1 cellular context compared by ENCODE assay signal in the genomic region with DNA sequence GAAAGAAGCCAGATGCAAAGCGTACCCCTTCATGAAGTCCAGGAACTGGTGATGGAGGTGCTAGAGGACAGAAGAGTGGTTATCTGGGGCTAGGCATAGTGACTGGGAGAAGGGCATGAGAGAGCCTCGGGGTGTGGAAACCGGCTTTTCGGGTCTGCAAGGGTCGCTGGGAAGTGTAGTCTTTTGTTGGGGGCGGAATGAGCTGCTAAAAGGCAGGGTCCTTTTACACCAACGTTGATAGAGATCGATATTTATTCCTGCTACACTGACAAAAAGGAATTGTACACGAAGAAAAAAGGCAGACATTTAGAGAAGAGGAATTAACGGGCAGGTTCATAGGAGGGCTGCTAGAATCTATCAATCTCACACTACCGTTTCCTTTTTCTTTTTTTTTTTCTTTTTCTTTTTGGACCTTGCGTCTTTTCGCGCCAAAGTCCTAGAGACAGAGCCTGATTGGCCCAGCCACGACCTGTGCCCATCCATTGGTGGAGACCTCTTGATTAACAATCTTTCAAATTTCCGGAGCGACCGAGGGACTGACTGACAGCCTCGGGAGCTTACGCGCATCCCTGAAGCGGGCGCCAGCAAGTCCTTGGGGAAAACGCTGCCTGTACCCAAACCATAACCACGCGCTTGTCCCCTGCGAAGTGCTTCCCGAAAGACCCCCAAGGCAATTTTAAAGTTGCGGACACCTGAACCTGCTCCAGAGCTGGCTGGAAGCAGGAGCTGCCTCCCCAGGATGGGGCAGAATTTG.
TF ChIP-seq lines count a peak whose summit lies in the region.

No MANE protein-coding gene starts in this region.

TF ChIP-seq in HEK293, 187 proteins besides CTCF, POLR2A, EP300 and RAD21 (continued from another document and continues in another):
- no peak for TF ChIP-seq ZNF610 (tag by site-specific recombination; IDR thresholded peaks at IDR 0.05; ENCODE audit: borderline replicate concordance)
- 0 out of 2 replicates have a peak, but pooled peaks have one; percentile 17 for TF ChIP-seq ZEB2 (tag by site-specific recombination; IDR thresholded peaks at IDR 0.05)
- TF ChIP-seq, protein P1, sequence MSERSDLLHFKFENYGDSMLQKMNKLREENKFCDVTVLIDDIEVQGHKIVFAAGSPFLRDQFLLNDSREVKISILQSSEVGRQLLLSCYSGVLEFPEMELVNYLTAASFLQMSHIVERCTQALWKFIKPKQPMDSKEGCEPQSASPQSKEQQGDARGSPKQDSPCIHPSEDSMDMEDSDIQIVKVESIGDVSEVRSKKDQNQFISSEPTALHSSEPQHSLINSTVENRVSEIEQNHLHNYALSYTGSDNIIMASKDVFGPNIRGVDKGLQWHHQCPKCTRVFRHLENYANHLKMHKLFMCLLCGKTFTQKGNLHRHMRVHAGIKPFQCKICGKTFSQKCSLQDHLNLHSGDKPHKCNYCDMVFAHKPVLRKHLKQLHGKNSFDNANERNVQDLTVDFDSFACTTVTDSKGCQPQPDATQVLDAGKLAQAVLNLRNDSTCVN (tag by site-specific recombination; optimal IDR thresholded peaks at IDR 0.05), result peak; percentile 55
- TF ChIP-seq, protein P2, sequence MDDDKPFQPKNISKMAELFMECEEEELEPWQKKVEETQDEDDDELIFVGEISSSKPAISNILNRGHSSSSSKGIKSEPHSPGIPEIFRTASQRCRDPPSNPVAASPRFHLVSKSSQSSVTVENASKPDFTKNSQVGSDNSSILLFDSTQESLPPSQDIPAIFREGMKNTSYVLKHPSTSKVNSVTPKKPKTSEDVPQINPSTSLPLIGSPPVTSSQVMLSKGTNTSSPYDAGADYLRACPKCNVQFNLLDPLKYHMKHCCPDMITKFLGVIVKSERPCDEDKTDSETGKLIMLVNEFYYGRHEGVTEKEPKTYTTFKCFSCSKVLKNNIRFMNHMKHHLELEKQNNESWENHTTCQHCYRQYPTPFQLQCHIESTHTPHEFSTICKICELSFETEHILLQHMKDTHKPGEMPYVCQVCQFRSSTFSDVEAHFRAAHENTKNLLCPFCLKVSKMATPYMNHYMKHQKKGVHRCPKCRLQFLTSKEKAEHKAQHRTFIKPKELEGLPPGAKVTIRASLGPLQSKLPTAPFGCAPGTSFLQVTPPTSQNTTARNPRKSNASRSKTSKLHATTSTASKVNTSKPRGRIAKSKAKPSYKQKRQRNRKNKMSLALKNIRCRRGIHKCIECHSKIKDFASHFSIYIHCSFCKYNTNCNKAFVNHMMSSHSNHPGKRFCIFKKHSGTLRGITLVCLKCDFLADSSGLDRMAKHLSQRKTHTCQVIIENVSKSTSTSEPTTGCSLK (tag by site-specific recombination; IDR thresholded peaks at IDR 0.05), result no peak
- 0 out of 2 replicates have a peak, but pooled peaks have one; percentile 14 for TF ChIP-seq KLF1 (tag by site-specific recombination; IDR thresholded peaks at IDR 0.05)
- 0 out of 2 replicates have a peak, but pooled peaks have one; percentile 14 for TF ChIP-seq KLF16 (tag by site-specific recombination; IDR thresholded peaks at IDR 0.05)
- TF ChIP-seq HOXD13 (CRISPR knock-in tag; IDR thresholded peaks at IDR 0.05; ENCODE audit: borderline replicate concordance), result peak; percentile 96
- TF ChIP-seq ZBTB17 (tag by site-specific recombination; IDR thresholded peaks at IDR 0.05), result peak; percentile 97
- TF ChIP-seq MEIS1 (CRISPR knock-in tag; IDR thresholded peaks at IDR 0.05; ENCODE audit: borderline replicate concordance), result no peak
- TF ChIP-seq ZNF391 (tag by site-specific recombination; IDR thresholded peaks at IDR 0.05; ENCODE audit: borderline replicate concordance, low read depth), result peak; percentile 56; the same call in 1 of the 2 replicates
- TF ChIP-seq, protein P3, sequence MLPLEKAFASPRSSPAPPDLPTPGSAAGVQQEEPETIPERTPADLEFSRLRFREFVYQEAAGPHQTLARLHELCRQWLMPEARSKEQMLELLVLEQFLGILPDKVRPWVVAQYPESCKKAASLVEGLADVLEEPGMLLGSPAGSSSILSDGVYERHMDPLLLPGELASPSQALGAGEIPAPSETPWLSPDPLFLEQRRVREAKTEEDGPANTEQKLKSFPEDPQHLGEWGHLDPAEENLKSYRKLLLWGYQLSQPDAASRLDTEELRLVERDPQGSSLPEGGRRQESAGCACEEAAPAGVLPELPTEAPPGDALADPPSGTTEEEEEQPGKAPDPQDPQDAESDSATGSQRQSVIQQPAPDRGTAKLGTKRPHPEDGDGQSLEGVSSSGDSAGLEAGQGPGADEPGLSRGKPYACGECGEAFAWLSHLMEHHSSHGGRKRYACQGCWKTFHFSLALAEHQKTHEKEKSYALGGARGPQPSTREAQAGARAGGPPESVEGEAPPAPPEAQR (tag by site-specific recombination; IDR thresholded peaks at IDR 0.05), result 0 out of 2 replicates have a peak, but pooled peaks have one; percentile 18
- TF ChIP-seq, protein P4, sequence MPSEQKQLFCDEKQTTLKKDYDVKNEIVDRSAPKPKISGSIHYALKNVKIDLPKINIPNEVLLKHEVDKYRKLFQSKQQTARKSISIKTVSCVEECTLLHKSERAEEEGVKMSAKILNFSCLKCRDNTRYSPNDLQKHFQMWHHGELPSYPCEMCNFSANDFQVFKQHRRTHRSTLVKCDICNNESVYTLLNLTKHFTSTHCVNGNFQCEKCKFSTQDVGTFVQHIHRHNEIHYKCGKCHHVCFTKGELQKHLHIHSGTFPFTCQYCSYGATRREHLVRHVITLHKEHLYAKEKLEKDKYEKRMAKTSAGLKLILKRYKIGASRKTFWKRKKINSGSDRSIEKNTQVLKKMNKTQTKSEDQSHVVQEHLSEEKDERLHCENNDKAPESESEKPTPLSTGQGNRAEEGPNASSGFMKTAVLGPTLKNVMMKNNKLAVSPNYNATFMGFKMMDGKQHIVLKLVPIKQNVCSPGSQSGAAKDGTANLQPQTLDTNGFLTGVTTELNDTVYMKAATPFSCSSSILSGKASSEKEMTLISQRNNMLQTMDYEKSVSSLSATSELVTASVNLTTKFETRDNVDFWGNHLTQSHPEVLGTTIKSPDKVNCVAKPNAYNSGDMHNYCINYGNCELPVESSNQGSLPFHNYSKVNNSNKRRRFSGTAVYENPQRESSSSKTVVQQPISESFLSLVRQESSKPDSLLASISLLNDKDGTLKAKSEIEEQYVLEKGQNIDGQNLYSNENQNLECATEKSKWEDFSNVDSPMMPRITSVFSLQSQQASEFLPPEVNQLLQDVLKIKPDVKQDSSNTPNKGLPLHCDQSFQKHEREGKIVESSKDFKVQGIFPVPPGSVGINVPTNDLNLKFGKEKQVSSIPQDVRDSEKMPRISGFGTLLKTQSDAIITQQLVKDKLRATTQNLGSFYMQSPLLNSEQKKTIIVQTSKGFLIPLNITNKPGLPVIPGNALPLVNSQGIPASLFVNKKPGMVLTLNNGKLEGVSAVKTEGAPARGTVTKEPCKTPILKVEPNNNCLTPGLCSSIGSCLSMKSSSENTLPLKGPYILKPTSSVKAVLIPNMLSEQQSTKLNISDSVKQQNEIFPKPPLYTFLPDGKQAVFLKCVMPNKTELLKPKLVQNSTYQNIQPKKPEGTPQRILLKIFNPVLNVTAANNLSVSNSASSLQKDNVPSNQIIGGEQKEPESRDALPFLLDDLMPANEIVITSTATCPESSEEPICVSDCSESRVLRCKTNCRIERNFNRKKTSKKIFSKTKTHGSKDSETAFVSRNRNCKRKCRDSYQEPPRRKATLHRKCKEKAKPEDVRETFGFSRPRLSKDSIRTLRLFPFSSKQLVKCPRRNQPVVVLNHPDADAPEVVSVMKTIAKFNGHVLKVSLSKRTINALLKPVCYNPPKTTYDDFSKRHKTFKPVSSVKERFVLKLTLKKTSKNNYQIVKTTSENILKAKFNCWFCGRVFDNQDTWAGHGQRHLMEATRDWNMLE (tag by site-specific recombination; conservative IDR thresholded peaks at IDR 0.05; ENCODE audit: low read depth), result peak; percentile 62; the same call in 1 of the 2 replicates
- peak; percentile 82 for TF ChIP-seq SP3 (tag by site-specific recombination; IDR thresholded peaks at IDR 0.05)
- TF ChIP-seq ZNF366 (tag by site-specific recombination; conservative IDR thresholded peaks at IDR 0.05), result peak; percentile 60
- TF ChIP-seq, protein P5, sequence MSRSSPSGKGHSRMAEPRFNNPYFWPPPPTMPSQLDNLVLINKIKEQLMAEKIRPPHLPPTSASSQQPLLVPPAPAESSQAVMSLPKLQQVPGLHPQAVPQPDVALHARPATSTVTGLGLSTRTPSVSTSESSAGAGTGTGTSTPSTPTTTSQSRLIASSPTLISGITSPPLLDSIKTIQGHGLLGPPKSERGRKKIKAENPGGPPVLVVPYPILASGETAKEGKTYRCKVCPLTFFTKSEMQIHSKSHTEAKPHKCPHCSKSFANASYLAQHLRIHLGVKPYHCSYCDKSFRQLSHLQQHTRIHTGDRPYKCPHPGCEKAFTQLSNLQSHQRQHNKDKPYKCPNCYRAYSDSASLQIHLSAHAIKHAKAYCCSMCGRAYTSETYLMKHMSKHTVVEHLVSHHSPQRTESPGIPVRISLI (tag by site-specific recombination; IDR thresholded peaks at IDR 0.05), result peak; percentile 97
- TF ChIP-seq, protein P6, sequence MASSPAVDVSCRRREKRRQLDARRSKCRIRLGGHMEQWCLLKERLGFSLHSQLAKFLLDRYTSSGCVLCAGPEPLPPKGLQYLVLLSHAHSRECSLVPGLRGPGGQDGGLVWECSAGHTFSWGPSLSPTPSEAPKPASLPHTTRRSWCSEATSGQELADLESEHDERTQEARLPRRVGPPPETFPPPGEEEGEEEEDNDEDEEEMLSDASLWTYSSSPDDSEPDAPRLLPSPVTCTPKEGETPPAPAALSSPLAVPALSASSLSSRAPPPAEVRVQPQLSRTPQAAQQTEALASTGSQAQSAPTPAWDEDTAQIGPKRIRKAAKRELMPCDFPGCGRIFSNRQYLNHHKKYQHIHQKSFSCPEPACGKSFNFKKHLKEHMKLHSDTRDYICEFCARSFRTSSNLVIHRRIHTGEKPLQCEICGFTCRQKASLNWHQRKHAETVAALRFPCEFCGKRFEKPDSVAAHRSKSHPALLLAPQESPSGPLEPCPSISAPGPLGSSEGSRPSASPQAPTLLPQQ (tag by site-specific recombination; IDR thresholded peaks at IDR 0.05), result no peak
- 0 out of 2 replicates have a peak, but pooled peaks have one; percentile 15 for TF ChIP-seq KLF9 (tag by site-specific recombination; IDR thresholded peaks at IDR 0.05; ENCODE audit: low read depth)
- TF ChIP-seq ZFP69B (tag by site-specific recombination; IDR thresholded peaks at IDR 0.05), result peak; percentile 5; the same call in 1 of the 2 replicates
- TF ChIP-seq ZNF335 (tag by site-specific recombination; conservative IDR thresholded peaks at IDR 0.05), result peak; percentile 99
- no peak for TF ChIP-seq ZNF747 (tag by site-specific recombination; IDR thresholded peaks at IDR 0.05)
- TF ChIP-seq, protein P7, sequence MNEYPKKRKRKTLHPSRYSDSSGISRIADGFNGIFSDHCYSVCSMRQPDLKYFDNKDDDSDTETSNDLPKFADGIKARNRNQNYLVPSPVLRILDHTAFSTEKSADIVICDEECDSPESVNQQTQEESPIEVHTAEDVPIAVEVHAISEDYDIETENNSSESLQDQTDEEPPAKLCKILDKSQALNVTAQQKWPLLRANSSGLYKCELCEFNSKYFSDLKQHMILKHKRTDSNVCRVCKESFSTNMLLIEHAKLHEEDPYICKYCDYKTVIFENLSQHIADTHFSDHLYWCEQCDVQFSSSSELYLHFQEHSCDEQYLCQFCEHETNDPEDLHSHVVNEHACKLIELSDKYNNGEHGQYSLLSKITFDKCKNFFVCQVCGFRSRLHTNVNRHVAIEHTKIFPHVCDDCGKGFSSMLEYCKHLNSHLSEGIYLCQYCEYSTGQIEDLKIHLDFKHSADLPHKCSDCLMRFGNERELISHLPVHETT (tag by site-specific recombination; IDR thresholded peaks at IDR 0.05), result peak; percentile 68; the same call in 1 of the 2 replicates
- TF ChIP-seq, protein P8, sequence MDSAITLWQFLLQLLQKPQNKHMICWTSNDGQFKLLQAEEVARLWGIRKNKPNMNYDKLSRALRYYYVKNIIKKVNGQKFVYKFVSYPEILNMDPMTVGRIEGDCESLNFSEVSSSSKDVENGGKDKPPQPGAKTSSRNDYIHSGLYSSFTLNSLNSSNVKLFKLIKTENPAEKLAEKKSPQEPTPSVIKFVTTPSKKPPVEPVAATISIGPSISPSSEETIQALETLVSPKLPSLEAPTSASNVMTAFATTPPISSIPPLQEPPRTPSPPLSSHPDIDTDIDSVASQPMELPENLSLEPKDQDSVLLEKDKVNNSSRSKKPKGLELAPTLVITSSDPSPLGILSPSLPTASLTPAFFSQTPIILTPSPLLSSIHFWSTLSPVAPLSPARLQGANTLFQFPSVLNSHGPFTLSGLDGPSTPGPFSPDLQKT (IDR thresholded peaks at IDR 0.05; ENCODE audit: borderline replicate concordance, low read depth, low read length), result 0 out of 2 replicates have a peak, but pooled peaks have one; percentile 35
- no peak for TF ChIP-seq ZNF473 (tag by site-specific recombination; IDR thresholded peaks at IDR 0.05)
- TF ChIP-seq, protein P9, sequence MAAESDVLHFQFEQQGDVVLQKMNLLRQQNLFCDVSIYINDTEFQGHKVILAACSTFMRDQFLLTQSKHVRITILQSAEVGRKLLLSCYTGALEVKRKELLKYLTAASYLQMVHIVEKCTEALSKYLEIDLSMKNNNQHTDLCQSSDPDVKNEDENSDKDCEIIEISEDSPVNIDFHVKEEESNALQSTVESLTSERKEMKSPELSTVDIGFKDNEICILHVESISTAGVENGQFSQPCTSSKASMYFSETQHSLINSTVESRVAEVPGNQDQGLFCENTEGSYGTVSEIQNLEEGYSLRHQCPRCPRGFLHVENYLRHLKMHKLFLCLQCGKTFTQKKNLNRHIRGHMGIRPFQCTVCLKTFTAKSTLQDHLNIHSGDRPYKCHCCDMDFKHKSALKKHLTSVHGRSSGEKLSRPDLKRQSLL (tag by site-specific recombination; IDR thresholded peaks at IDR 0.05), result peak; percentile 82; the same call in 1 of the 2 replicates
- TF ChIP-seq ZNF354C (tag by site-specific recombination; IDR thresholded peaks at IDR 0.05; ENCODE audit: borderline replicate concordance, low read depth), result no peak
- TF ChIP-seq YY1 (tag by site-specific recombination; IDR thresholded peaks at IDR 0.05), result peak; percentile 18; the same call in 1 of the 2 replicates
- peak; percentile 89 for TF ChIP-seq FEZF1 (tag by site-specific recombination; IDR thresholded peaks at IDR 0.05)
- no peak for TF ChIP-seq ZNF558 (tag by site-specific recombination; IDR thresholded peaks at IDR 0.05)
- TF ChIP-seq REPIN1 (tag by site-specific recombination; IDR thresholded peaks at IDR 0.05; ENCODE audit: low read depth), result no peak
- TF ChIP-seq ZBTB48 (tag by site-specific recombination; IDR thresholded peaks at IDR 0.05), result peak; percentile 64; the same call in 1 of the 2 replicates
- TF ChIP-seq HOXC10 (CRISPR knock-in tag; IDR thresholded peaks at IDR 0.05), result no peak; the same call in 1 of the 2 replicates
- TF ChIP-seq KLF8 (tag by site-specific recombination; IDR thresholded peaks at IDR 0.05), result peak; percentile 75
